In the genomic region with DNA sequence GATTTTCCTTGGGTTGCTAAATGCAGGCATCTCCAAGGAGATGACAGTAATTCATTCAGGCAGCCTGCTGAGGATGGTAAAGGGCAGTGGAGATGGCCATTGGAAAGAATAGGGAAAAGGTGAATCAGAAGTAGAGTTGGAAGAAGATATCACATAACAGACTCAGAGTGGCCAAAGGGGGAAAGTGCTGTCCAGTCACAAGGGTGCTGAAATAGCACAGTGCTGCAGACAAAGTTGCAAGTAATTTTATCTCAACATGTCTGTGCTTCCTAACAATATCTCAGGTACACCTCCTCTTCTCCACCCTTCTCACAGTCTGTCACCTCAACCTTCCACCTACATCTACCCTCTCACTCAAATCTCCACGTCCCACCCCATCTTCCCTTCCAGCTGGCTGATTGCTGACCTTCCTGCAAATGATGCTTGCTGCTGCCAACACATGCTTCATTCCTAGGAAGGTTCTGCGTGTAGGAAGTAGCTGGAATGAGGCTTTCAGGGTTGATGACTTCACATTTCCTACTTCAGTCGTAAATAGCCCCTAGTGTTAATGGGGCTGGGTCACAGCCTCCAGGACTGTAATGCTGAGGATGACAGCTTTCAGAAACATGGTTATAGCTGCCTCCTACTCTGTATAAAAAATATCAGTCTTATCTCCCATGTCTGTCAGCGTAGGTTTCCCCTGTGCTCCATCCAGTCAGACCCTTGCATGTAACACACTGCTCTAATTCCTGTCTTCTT, we compare ENCODE assay signal across 14 cellular contexts.
DNase-seq lines count a peak whose midpoint lies in the region; ATAC-seq and TF ChIP-seq lines count a peak whose summit lies in the region.
"Had no signal": no experiment of that assay in that cellular context is flagged by ENCODE, and none has a peak within 500 bp of the region (broad histone marks: within the 10 kb centered on the region; RNA-seq: fewer than 3 reads in every experiment).

No MANE protein-coding gene starts in this region.

- no peaks in the 10 kb centered on the region for H3K36me3 Mint-ChIP-seq in natural killer cell

- no peaks in the 10 kb centered on the region for H3K9me3 ChIP-seq in ascending aorta
- H3K9me3 ChIP-seq: neutrophil, uterus had no signal

- H3K9me3 Mint-ChIP-seq in natural killer cell = no peaks in the 10 kb centered on the region
- H3K9me3 Mint-ChIP-seq: H9 had no signal

- in situ Hi-C loops in T47D (cut with HindIII; ENCODE audit: low pct_unique_long_range_greater_than_20kb, low sequenced_read_pairs) = no loop called here

- no peak overlapping the region for H3K4me3 ChIP-seq in ascending aorta
- H3K4me3 ChIP-seq: uterus had no signal

- no peak for TF ChIP-seq CTCF in ascending aorta (IDR thresholded peaks at IDR 0.05)
- TF ChIP-seq CTCF in natural killer cell (IDR thresholded peaks at IDR 0.05) = no peak

- no peaks in the 10 kb centered on the region for H3K36me3 ChIP-seq in ascending aorta
- H3K36me3 ChIP-seq: neutrophil, uterus had no signal

- DNase-seq in EL (peak; percentile 12), M059J (ENCODE audit: low read depth) (peak; percentile 33), T47D (ENCODE audit: low read depth in 1 of 2, low spot score in 1 of 2) (peak; percentile 28 to 73), lung microvascular endothelial cell (ENCODE audit: low read depth in 2 of 2) (peak; percentile 47 to 50), ascending aorta (ENCODE audit: low spot score in 2 of 2) (no peak), NCI-H146 (lab: John Stamatoyannopoulos, UW) (no peak), natural killer cell (no peak)
- DNase-seq: activated CD8-positive, alpha-beta memory T cell treated with anti-CD3 and anti-CD28 coated beads, Interleukin-2, amount 50 U/mL, for 48 hours; central memory CD4-positive, alpha-beta T cell; H9; SHP77 treated with DMSO at 0.1 percent for 48 hours; uterus had no signal

- H3K4me1 ChIP-seq in ascending aorta = no peaks in the 10 kb centered on the region
- H3K4me1 ChIP-seq: uterus had no signal

- H3K27me3 Mint-ChIP-seq in natural killer cell (ENCODE audit: low read depth in 2 of 2) = peaks cover 0 to 2% of the 10 kb centered on the region in 2 donors

- H3K27me3 ChIP-seq in ascending aorta = no peaks in the 10 kb centered on the region
- H3K27me3 ChIP-seq: neutrophil, uterus had no signal

- H3K4me1 Mint-ChIP-seq in natural killer cell = peaks cover 0 to 5% of the 10 kb centered on the region in 2 donors

- no peak for ATAC-seq in GM21360 (IDR thresholded peaks at IDR 0.05; ENCODE audit: unreplicated experiment)
- no peak for ATAC-seq in natural killer cell

- no peak overlapping the region for H3K27ac ChIP-seq in ascending aorta
- H3K27ac ChIP-seq: neutrophil, uterus had no signal

- no peak overlapping the region for H3K27ac Mint-ChIP-seq in natural killer cell

- no peak overlapping the region for H3K4me3 Mint-ChIP-seq in natural killer cell
- H3K4me3 Mint-ChIP-seq: H9 had no signal

- intact Hi-C loops in ascending aorta (cut with DNase I) = no loop called here
- intact Hi-C loops in natural killer cell (cut with micrococcal nuclease) = no loop called here

Comparison
In these comparisons a context has a peak if more than half of its experiments do, and no peak if none do; other contexts are left out.
1. DNase-seq: peak in EL (single experiment), M059J (single experiment), T47D (2 of 2) and lung microvascular endothelial cell (2 of 2); none in ascending aorta (0 of 2), NCI-H146 (single experiment) and natural killer cell (single experiment).